ENCODE assay signal across 15 cellular contexts in genomic region chr16:14476183-14476582, GRCh38.
DNase-seq lines count a peak whose midpoint lies in the region; ATAC-seq, FAIRE-seq and TF ChIP-seq lines count a peak whose summit lies in the region.
"Had no signal": no experiment of that assay in that cellular context is flagged by ENCODE, and none has a peak within 500 bp of the region (broad histone marks: within the 10 kb centered on the region; RNA-seq: fewer than 3 reads in every experiment).

No MANE protein-coding gene starts in this region.

- no peaks in the 10 kb centered on the region for H4K20me1 ChIP-seq in PC-9 (ENCODE audit: insufficient read depth)
- H4K20me1 ChIP-seq: BLaER1 had no signal

- H3K27ac ChIP-seq in 22Rv1 (peak overlapping the region; percentile 37; the same call in 1 of the 2 replicates), PC-9 (peak overlapping the region; percentile 72), pancreas (no peak overlapping the region)
- H3K27ac ChIP-seq: BLaER1, GM23248 had no signal

- peaks cover 30% of the 10 kb centered on the region for H3F3A ChIP-seq in PC-9 (ENCODE audit: insufficient read depth, low read depth)

- H3K9me3 Mint-ChIP-seq in T-helper 2 cell treated with Interferon-gamma antibody and Interleukin-4, amounts not matched to agents 5 μg/mL and 100 μg/mL, for 36 hours, result peaks cover 8% of the 10 kb centered on the region

- no peaks in the 10 kb centered on the region for H3K27me3 ChIP-seq in PC-9 (ENCODE audit: insufficient read depth, low read depth)
- no peaks in the 10 kb centered on the region for H3K27me3 ChIP-seq in pancreas
- H3K27me3 ChIP-seq: BLaER1 had no signal

- H3K4me2 ChIP-seq in PC-9, result peak overlapping the region; percentile 64
- H3K4me2 ChIP-seq: BLaER1 had no signal

- H3K9me3 ChIP-seq in PC-9 (ENCODE audit: insufficient read depth, low read depth) (no peaks in the 10 kb centered on the region; the same call in 1 of the 2 replicates), pancreas (no peaks in the 10 kb centered on the region)

- H2AFZ ChIP-seq in PC-9, result no peak overlapping the region
- H2AFZ ChIP-seq: GM23248 had no signal

- peak; percentile 28 to 47 (median 37) for ATAC-seq in pancreas

- TF ChIP-seq CTCF in 22Rv1 (IDR thresholded peaks at IDR 0.05), result no peak
- TF ChIP-seq CTCF in PC-9 (conservative IDR thresholded peaks at IDR 0.05), result no peak
- no peak for TF ChIP-seq CTCF in pancreas (IDR thresholded peaks at IDR 0.05)

- H3K36me3 ChIP-seq in PC-9 (ENCODE audit: low read depth) (no peaks in the 10 kb centered on the region), pancreas (no peaks in the 10 kb centered on the region)

- no peaks in the 10 kb centered on the region for H3K4me1 Mint-ChIP-seq in T-helper 2 cell treated with Interferon-gamma antibody and Interleukin-4, amounts not matched to agents 5 μg/mL and 100 μg/mL, for 36 hours (ENCODE audit: low read depth)
- H3K4me1 Mint-ChIP-seq: CD14-positive monocyte had no signal

- POLR2A ChIA-PET in PC-9 (lab: Charles Lee; ENCODE audit: unreplicated experiment), result no interaction called here

- no peak overlapping the region for H3K27ac Mint-ChIP-seq in T-helper 2 cell treated with Interferon-gamma antibody and Interleukin-4, amounts not matched to agents 5 μg/mL and 100 μg/mL, for 36 hours
- H3K27ac Mint-ChIP-seq: CD4-positive, alpha-beta memory T cell had no signal

- H3K4me1 ChIP-seq in PC-9 (replicated peaks; ENCODE audit: insufficient read depth) (peaks cover 26% of the 10 kb centered on the region), pancreas (peaks cover 0 to 21% (median 4%) of the 10 kb centered on the region in 3 donors)
- H3K4me1 ChIP-seq: HAP-1 had no signal

- intact Hi-C loops in PC-9 (cut with micrococcal nuclease; ENCODE audit: unreplicated experiment), result no loop called here
- intact Hi-C loops in pancreas (cut with DNase I), result no loop called here

- FAIRE-seq in pancreas (lab: Jason Lieb, UNC), result no peak
- FAIRE-seq: G401.6, GM12891, GM19239 had no signal

- H3K79me2 ChIP-seq in PC-9 (ENCODE audit: low read depth), result 0 out of 2 replicates have a peak, but pooled peaks cover 14% of the 10 kb centered on the region

- H3K4me3 ChIP-seq in PC-9 (no peak overlapping the region), pancreas (no peak overlapping the region)
- H3K4me3 ChIP-seq: BLaER1, GM23248, HAP-1 had no signal

- CTCF ChIA-PET in PC-9 (lab: Charles Lee), result no interaction called here

- no TSS peak for BruUV-seq in PC-9 (replicated peaks; lab: Mats Ljungman, UMichigan)

- no peaks in the 10 kb centered on the region for H3K9me2 ChIP-seq in PC-9 (ENCODE audit: insufficient read depth)

- peaks cover 32% of the 10 kb centered on the region for H3K36me3 Mint-ChIP-seq in T-helper 2 cell treated with Interferon-gamma antibody and Interleukin-4, amounts not matched to agents 5 μg/mL and 100 μg/mL, for 36 hours (ENCODE audit: low read depth)

- WGBS in pancreas, 2 donors, result 95 to 100% methylated on average over 1 of the region's 1 CpG

- no peak overlapping the region for H3K4me3 Mint-ChIP-seq in T-helper 2 cell treated with Interferon-gamma antibody and Interleukin-4, amounts not matched to agents 5 μg/mL and 100 μg/mL, for 36 hours
- H3K4me3 Mint-ChIP-seq: CD14-positive monocyte; CD4-positive, alpha-beta memory T cell had no signal

- DNase-seq in NCI-H146 (lab: John Stamatoyannopoulos, UW) (peak; percentile 19), PC-9 (peak in 1 of 2 experiments; percentile 55), pancreas (no peak), NCI-H1694 (lab: John Stamatoyannopoulos, UW) (no peak)
- DNase-seq in T-helper 2 cell treated with Interferon-gamma antibody and Interleukin-4, amounts not matched to agents 5 μg/mL and 100 μg/mL, for 36 hours (ENCODE audit: low spot score), result no peak
- DNase-seq: AML-193; CD4-positive, alpha-beta memory T cell had no signal

- no peaks in the 10 kb centered on the region for H3K27me3 Mint-ChIP-seq in T-helper 2 cell treated with Interferon-gamma antibody and Interleukin-4, amounts not matched to agents 5 μg/mL and 100 μg/mL, for 36 hours (ENCODE audit: low read depth)
- H3K27me3 Mint-ChIP-seq: CD4-positive, alpha-beta memory T cell had no signal

Comparison
In these comparisons a context has a peak if more than half of its experiments do, and no peak if none do; other contexts are left out.
1. H3K27ac ChIP-seq: peak in 22Rv1 (single experiment) and PC-9 (single experiment); none in pancreas (0 of 4).